ENCODE assay signal across 22 cellular contexts in the genomic region with DNA sequence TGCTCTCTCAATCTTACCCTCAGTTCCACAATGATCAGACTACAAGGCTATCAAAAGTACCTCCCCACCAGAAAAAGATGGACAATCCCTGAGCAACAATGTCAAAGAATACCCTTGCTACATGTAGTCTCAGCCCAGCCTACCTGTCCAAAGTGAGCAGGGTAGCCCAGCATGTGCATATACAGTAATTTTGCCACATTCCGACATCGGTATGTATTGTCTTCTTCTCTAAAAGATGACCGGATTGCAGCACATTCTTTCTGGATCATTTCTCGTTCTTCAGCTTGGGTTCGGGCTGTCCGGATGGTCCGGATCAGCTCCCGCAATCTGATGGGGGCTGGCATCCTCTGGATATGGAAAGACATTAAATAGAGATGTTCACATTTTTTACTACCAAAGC. TPM values are rescaled to one million over a fixed set of nuclear protein-coding genes. Genes with fewer than 3 reads are reported as not detected.
DNase-seq lines count a peak whose midpoint lies in the region; ATAC-seq, FAIRE-seq and TF ChIP-seq lines count a peak whose summit lies in the region.
"Had no signal": no experiment of that assay in that cellular context is flagged by ENCODE, and none has a peak within 500 bp of the region (broad histone marks: within the 10 kb centered on the region; RNA-seq: fewer than 3 reads in every experiment).

No MANE protein-coding gene starts in this region.

- H2AFZ ChIP-seq in mesenchymal stem cell (ENCODE audit: low read depth, low read length): no peak overlapping the region
- H2AFZ ChIP-seq in parathyroid adenoma: no peak overlapping the region

- H3K27ac Mint-ChIP-seq in HFFc6: peak overlapping the region; percentile 11; the same call in 1 of the 2 replicates

- H2AK5ac ChIP-seq in mesenchymal stem cell (ENCODE audit: low read length, severe bottlenecking): no peak overlapping the region

- peak overlapping the region; percentile 1 for H4K8ac ChIP-seq in mesenchymal stem cell (ENCODE audit: low read length)

- H3K9me3 ChIP-seq in mesenchymal stem cell (ENCODE audit: control insufficient read depth, low read length): no peaks in the 10 kb centered on the region
- H3K9me3 ChIP-seq in parathyroid adenoma (ENCODE audit: control insufficient read depth, low read length): no peaks in the 10 kb centered on the region
- H3K9me3 ChIP-seq: BE2C, Caco-2 had no signal

- WGBS in mesenchymal stem cell: 100% methylated on average over 8 of the region's 8 CpGs

- H3K36me3 ChIP-seq in mesenchymal stem cell (ENCODE audit: control insufficient read depth in 1 of 2, insufficient read depth in 2 of 2, low read depth in 1 of 2, low read length in 2 of 2): peaks cover 19 to 47% of the 10 kb centered on the region in 2 experiments
- no peaks in the 10 kb centered on the region for H3K36me3 ChIP-seq in parathyroid adenoma (ENCODE audit: control insufficient read depth, insufficient read depth, low read length)

- H3K4me3 ChIP-seq in mesenchymal stem cell (ENCODE audit: insufficient read depth in 1 of 2, low read depth in 1 of 2, low read length in 2 of 2) (no peak overlapping the region), parathyroid adenoma (ENCODE audit: low read depth, low read length) (no peak overlapping the region)

- H3K9ac ChIP-seq in mesenchymal stem cell (ENCODE audit: low read length) (no peak overlapping the region), parathyroid adenoma (no peak overlapping the region)

- H3K4me3 Mint-ChIP-seq in HFFc6: no peak overlapping the region

- H3K14ac ChIP-seq in mesenchymal stem cell (ENCODE audit: low read length in 2 of 2): no peak overlapping the region

- H3K79me1 ChIP-seq in mesenchymal stem cell (replicated peaks; ENCODE audit: low read length, poor library complexity, severe bottlenecking): peaks cover 5% of the 10 kb centered on the region

- H3K4me2 ChIP-seq in mesenchymal stem cell (ENCODE audit: low read length, poor library complexity, severe bottlenecking) (no peak overlapping the region), parathyroid adenoma (ENCODE audit: low read length) (peak overlapping the region; percentile 24)

- FAIRE-seq in HTR-8/SVneo (lab: Jason Lieb, UNC): peak; percentile 87
- FAIRE-seq: A204.1, D721Med, GM12892, GM18507 had no signal

- peaks cover 28% of the 10 kb centered on the region for H3K36me3 Mint-ChIP-seq in HFFc6 (ENCODE audit: low read depth)

- no peak overlapping the region for H2BK12ac ChIP-seq in mesenchymal stem cell (ENCODE audit: low read length in 2 of 2)

- H3K27ac ChIP-seq in mesenchymal stem cell (ENCODE audit: low read length, poor library complexity, severe bottlenecking): no peak overlapping the region
- H3K27ac ChIP-seq in parathyroid adenoma: peak overlapping the region; percentile 62

- H3K27me3 ChIP-seq in mesenchymal stem cell (ENCODE audit: control insufficient read depth in 1 of 2, insufficient read depth in 1 of 2, low read length in 2 of 2): no peaks in the 10 kb centered on the region
- H3K27me3 ChIP-seq in parathyroid adenoma (ENCODE audit: control insufficient read depth, insufficient read depth, low read length): no peaks in the 10 kb centered on the region
- H3K27me3 ChIP-seq: BE2C had no signal

- no peak overlapping the region for H2BK15ac ChIP-seq in mesenchymal stem cell (ENCODE audit: low read depth, poor library complexity, severe bottlenecking)

- H2BK120ac ChIP-seq in mesenchymal stem cell (ENCODE audit: low read depth, low read length): no peak overlapping the region

- H3K79me2 ChIP-seq in parathyroid adenoma: peaks cover 43% of the 10 kb centered on the region

- DNase-seq in HFFc6: no peak
- DNase-seq in HTR-8/SVneo (ENCODE audit: insufficient read length, low spot score): no peak
- no peak for DNase-seq in mesenchymal stem cell
- no peak for DNase-seq in NCI-H345 treated with DMSO at 0.1 percent for 48 hours (lab: John Stamatoyannopoulos, UW; ENCODE audit: unreplicated experiment)
- DNase-seq in NOMO-1 treated with DMSO at 0.1 percent for 48 hours (lab: John Stamatoyannopoulos, UW; ENCODE audit: unreplicated experiment): no peak
- DNase-seq in NCI-H82 treated with DMSO at 0.1 percent for 48 hours (lab: John Stamatoyannopoulos, UW; ENCODE audit: unreplicated experiment): no peak
- DNase-seq: ACHN; BE2C; C1 segment of cervical spinal cord; Caco-2; CD4-positive, CD25-positive, alpha-beta regulatory T cell; DMS79; GDM1; GOT3; H7 had no signal

- H3K9me3 Mint-ChIP-seq in HFFc6: no peaks in the 10 kb centered on the region
- H3K9me3 Mint-ChIP-seq: CD4-positive, CD25-positive, alpha-beta regulatory T cell had no signal

- H3K4me1 ChIP-seq in mesenchymal stem cell (ENCODE audit: control insufficient read depth, insufficient read depth, low read depth, low read length) (peaks cover 8% of the 10 kb centered on the region), parathyroid adenoma (peaks cover 18% of the 10 kb centered on the region)
- H3K4me1 ChIP-seq: BE2C, Caco-2 had no signal

- no peak for TF ChIP-seq CTCF in HFFc6 (IDR thresholded peaks at IDR 0.05)
- TF ChIP-seq CTCF in parathyroid adenoma (IDR thresholded peaks at IDR 0.05): no peak

- H3K18ac ChIP-seq in mesenchymal stem cell (ENCODE audit: low read depth in 1 of 2, low read length in 2 of 2): no peak overlapping the region

- H3K4me1 Mint-ChIP-seq in HFFc6 (ENCODE audit: low read depth): peaks cover 28% of the 10 kb centered on the region

- peaks cover 2% of the 10 kb centered on the region; the same call in 1 of the 2 replicates for H3K27me3 Mint-ChIP-seq in HFFc6 (ENCODE audit: insufficient read depth)
- H3K27me3 Mint-ChIP-seq: CD4-positive, CD25-positive, alpha-beta regulatory T cell had no signal

- H4K91ac ChIP-seq in mesenchymal stem cell (ENCODE audit: low read length): no peak overlapping the region

- H2BK5ac ChIP-seq in mesenchymal stem cell (ENCODE audit: low read depth, low read length, poor library complexity, severe bottlenecking): no peak overlapping the region

- H3K23ac ChIP-seq in mesenchymal stem cell (ENCODE audit: low read length in 2 of 2): no peak overlapping the region

- no peak overlapping the region for H3K4ac ChIP-seq in mesenchymal stem cell (ENCODE audit: low read depth in 1 of 2, low read length in 2 of 2)

- ATAC-seq in GM19395 (IDR thresholded peaks at IDR 0.05; ENCODE audit: unreplicated experiment): no peak
- ATAC-seq: HCT116 had no signal

RNA-seq across cellular contexts. Expression of a gene that starts 19.5 kb away (rescaled TPM):
- total RNA-seq in HFFc6 (2021; fragmentation: NEBNext Ultra II Directional; extraction: Animal tissue kit (Norgen Biotek cat#: 25700)): 100 to 1,000 TPM in 5 of 6 experiments, 10 to 100 TPM in 1; 87.5 to 115 (median 106) TPM
- polyA plus RNA-seq in mesenchymal stem cell (2013, experiment 1 of 2): 36.5 TPM
- 36.7 TPM for polyA plus RNA-seq in mesenchymal stem cell (2013, experiment 2 of 2)

RNA-seq across cellular contexts. Expression of a gene that starts 56.6 kb away (rescaled TPM):
- total RNA-seq in HFFc6 (2021; fragmentation: NEBNext Ultra II Directional; extraction: Animal tissue kit (Norgen Biotek cat#: 25700)): 10 to 100 TPM; 14.9 to 19.0 (median 17.2) TPM
- polyA plus RNA-seq in mesenchymal stem cell (2013, experiment 1 of 2): 10.0 TPM
- polyA plus RNA-seq in mesenchymal stem cell (2013, experiment 2 of 2): 11.1 TPM
